ENCODE assay signal across 22 cellular contexts in genomic region chr10:30550967-30551815, GRCh38.
"Had no signal": no experiment of that assay in that cellular context is flagged by ENCODE, and none has a peak within 500 bp of the region (broad histone marks: within the 10 kb centered on the region; RNA-seq: fewer than 3 reads in every experiment).

No MANE protein-coding gene starts in this region.

- H3K27ac ChIP-seq: breast epithelium, colonic mucosa, left ventricle myocardium inferior, neutrophil, ovary, prostate gland, uterus, WERI-Rb-1 had no signal

- H3K9me3 ChIP-seq: breast epithelium, colonic mucosa, esophagus muscularis mucosa, left ventricle myocardium inferior, neutrophil, ovary, prostate gland, uterus had no signal

- H3K4me3 Mint-ChIP-seq: activated CD4-positive, alpha-beta T cell treated with anti-CD3 and anti-CD28 coated beads for 36 hours; activated naive CD8-positive, alpha-beta T cell; mesothelial cell of epicardium; natural killer cell; stimulated activated naive B cell treated with anti-CD40 and anti-IgM and Interleukin-4, amounts not matched to agents 10 μg/mL and 1 μg/mL and 100 μg/mL, for 72 hours; T-helper 2 cell treated with Interferon-gamma antibody and Interleukin-4, amounts not matched to agents 5 μg/mL and 100 μg/mL, for 36 hours had no signal

- H3K27me3 Mint-ChIP-seq: activated naive CD8-positive, alpha-beta T cell; stimulated activated naive B cell treated with anti-CD40 and anti-IgM and Interleukin-4, amounts not matched to agents 10 μg/mL and 1 μg/mL and 100 μg/mL, for 72 hours had no signal

- H3K36me3 ChIP-seq: breast epithelium, colonic mucosa, esophagus muscularis mucosa, left ventricle myocardium inferior, neutrophil, ovary, prostate gland, uterus, WERI-Rb-1 had no signal

- H3K4me3 ChIP-seq: breast epithelium, colonic mucosa, esophagus muscularis mucosa, left ventricle myocardium inferior, ovary, prostate gland, uterus had no signal

- H3K27me3 ChIP-seq: breast epithelium, colonic mucosa, esophagus muscularis mucosa, neutrophil, ovary, uterus had no signal

- H3K27ac Mint-ChIP-seq: activated CD4-positive, alpha-beta T cell treated with anti-CD3 and anti-CD28 coated beads for 36 hours; activated naive CD8-positive, alpha-beta T cell; mesothelial cell of epicardium; natural killer cell; stimulated activated naive B cell treated with anti-CD40 and anti-IgM and Interleukin-4, amounts not matched to agents 10 μg/mL and 1 μg/mL and 100 μg/mL, for 72 hours; T-helper 2 cell treated with Interferon-gamma antibody and Interleukin-4, amounts not matched to agents 5 μg/mL and 100 μg/mL, for 36 hours had no signal

- DNase-seq: activated CD4-positive, alpha-beta T cell treated with anti-CD3 and anti-CD28 coated beads for 36 hours; activated CD4-positive, alpha-beta T cell treated with anti-CD3 and anti-CD28 coated beads, Interleukin-2, amount 50 U/mL, for 48 hours; activated naive CD4-positive, alpha-beta T cell; amniotic stem cell; colonic mucosa; hypothalamus; left ventricle myocardium inferior; natural killer cell; ovary; stimulated activated CD4-positive, alpha-beta T cell treated with anti-CD3 and anti-CD28 coated beads, Interleukin-2, amount 100 ng/mL, for 48 hours; stimulated activated CD8-positive, alpha-beta memory T cell treated with anti-CD3 and anti-CD28 coated beads, Interleukin-4, amount 100 ng/mL, for 48 hours; stimulated activated naive B cell treated with anti-CD40 and anti-IgM and Interleukin-4, amounts not matched to agents 10 μg/mL and 1 μg/mL and 100 μg/mL, for 72 hours; trophoblast cell; uterus; WERI-Rb-1 had no signal

- H3K9me3 Mint-ChIP-seq: mesothelial cell of epicardium; natural killer cell; stimulated activated naive B cell treated with anti-CD40 and anti-IgM and Interleukin-4, amounts not matched to agents 10 μg/mL and 1 μg/mL and 100 μg/mL, for 72 hours; T-helper 2 cell treated with Interferon-gamma antibody and Interleukin-4, amounts not matched to agents 5 μg/mL and 100 μg/mL, for 36 hours had no signal

- H3K4me1 ChIP-seq: breast epithelium, colonic mucosa, prostate gland had no signal

- ATAC-seq: activated CD4-positive, alpha-beta T cell treated with anti-CD3 and anti-CD28 coated beads for 36 hours; natural killer cell; stimulated activated naive B cell treated with anti-CD40 and anti-IgM and Interleukin-4, amounts not matched to agents 10 μg/mL and 1 μg/mL and 100 μg/mL, for 72 hours had no signal

- H3K36me3 Mint-ChIP-seq: activated naive CD8-positive, alpha-beta T cell; mesothelial cell of epicardium; natural killer cell had no signal
